Comparison of ENCODE assay signal across 11 cellular contexts in genomic region chr19:17951151-17952040, GRCh38. TPM values are rescaled to one million over a fixed set of nuclear protein-coding genes. Genes with fewer than 3 reads are reported as not detected.
A peak's percentile ranks its signal among the peaks of the same experiment; 100 is the strongest.
DNase-seq lines count a peak whose midpoint lies in the region; ATAC-seq and TF ChIP-seq lines count a peak whose summit lies in the region.
"Had no signal": no experiment of that assay in that cellular context is flagged by ENCODE, and none has a peak within 500 bp of the region (broad histone marks: within the 10 kb centered on the region; RNA-seq: fewer than 3 reads in every experiment).

No MANE protein-coding gene starts in this region.

- H4K20me1 ChIP-seq in H9 (ENCODE audit: control insufficient read depth, insufficient read depth, insufficient read length) (no peaks in the 10 kb centered on the region), neural cell (ENCODE audit: insufficient read depth) (no peaks in the 10 kb centered on the region)

- H3K18ac ChIP-seq in H9 (ENCODE audit: insufficient read length, low read depth, low read length), result peak overlapping the region; percentile 7

- H4K91ac ChIP-seq in H9 (ENCODE audit: insufficient read length, low read depth, low read length), result no peak overlapping the region

- H3K27ac ChIP-seq in H9 (ENCODE audit: insufficient read length, low read depth, low read length) (no peak overlapping the region), neural cell (ENCODE audit: low read length) (peak overlapping the region; percentile 76)
- H3K27ac ChIP-seq: colonic mucosa had no signal

- no peaks in the 10 kb centered on the region for H3K79me1 ChIP-seq in H9 (ENCODE audit: insufficient read depth, low read depth, low read length, poor library complexity, severe bottlenecking)

- no peak overlapping the region for H2BK120ac ChIP-seq in H9 (ENCODE audit: low read depth, low read length, poor library complexity, severe bottlenecking)

- no peak overlapping the region for H4K8ac ChIP-seq in H9 (replicated peaks; ENCODE audit: insufficient read length, low read depth, low read length)

- no peak overlapping the region for H3K9ac ChIP-seq in H9 (ENCODE audit: extremely low read depth, insufficient read length, low read length)
- H3K9ac ChIP-seq in neural cell (ENCODE audit: low read length), result peak overlapping the region; percentile 67

- H3K79me2 ChIP-seq in H9 (ENCODE audit: insufficient read depth, low read length) (no peaks in the 10 kb centered on the region), neural cell (replicated peaks; ENCODE audit: insufficient read depth, low read length) (peaks cover 18% of the 10 kb centered on the region)

- H3K27me3 Mint-ChIP-seq in H9 (ENCODE audit: low read depth) (peaks cover 67% of the 10 kb centered on the region), T-cell (peaks cover 32 to 58% of the 10 kb centered on the region in 2 donors)
- H3K27me3 Mint-ChIP-seq in activated naive CD8-positive, alpha-beta T cell treated with anti-CD3 and anti-CD28 coated beads, Interleukin-2, amount 10 ng/mL, durations not matched to agents 7 days and 5 days, result peaks cover 61% of the 10 kb centered on the region

- H3F3A ChIP-seq in neural cell (ENCODE audit: insufficient read depth, low read length, poor library complexity, severe bottlenecking), result no peaks in the 10 kb centered on the region

- no peaks in the 10 kb centered on the region for H3K9me2 ChIP-seq in neural cell (ENCODE audit: insufficient read depth, low read length)

- POLR2A ChIA-PET in activated naive CD8-positive, alpha-beta T cell treated with anti-CD3 and anti-CD28 coated beads, Interleukin-2, amount 10 ng/mL, durations not matched to agents 7 days and 5 days (lab: Charles Lee), result no interaction called here
- POLR2A ChIA-PET in T-cell (lab: Charles Lee), result interaction anchor here in 1 of 2 donors (0.5 kb wide), 1 partner anchor 126 kb away, joined by 4 read pairs; no protein-coding TSS in a partner anchor

- H3K27me3 ChIP-seq in H9 (ENCODE audit: insufficient read depth, low read length) (peaks cover 27% of the 10 kb centered on the region; the same call in 1 of the 2 replicates), neural cell (ENCODE audit: insufficient read depth, low read depth, low read length) (no peaks in the 10 kb centered on the region)

- no peak overlapping the region for H2BK15ac ChIP-seq in H9 (ENCODE audit: low read depth, low read length)

- peak overlapping the region in 1 of 3 experiments; percentile 28; a peak in 1 of 7 replicates for H3K27ac Mint-ChIP-seq in H9
- no peak overlapping the region for H3K27ac Mint-ChIP-seq in activated naive CD8-positive, alpha-beta T cell treated with anti-CD3 and anti-CD28 coated beads, Interleukin-2, amount 10 ng/mL, durations not matched to agents 7 days and 5 days
- no peak overlapping the region for H3K27ac Mint-ChIP-seq in T-cell

- peaks cover 39% of the 10 kb centered on the region for H3K23me2 ChIP-seq in H9 (ENCODE audit: insufficient read length, low read depth, low read length, poor library complexity, severe bottlenecking)

- peak; percentile 62 for DNase-seq in NCI-H1092 treated with DMSO at 0.1 percent for 48 hours (lab: John Stamatoyannopoulos, UW)
- DNase-seq in NCI-H1092 (lab: John Stamatoyannopoulos, UW), result no peak
- peak; percentile 47 for DNase-seq in H9
- DNase-seq in activated naive CD8-positive, alpha-beta T cell treated with anti-CD3 and anti-CD28 coated beads, Interleukin-2, amount 10 ng/mL, durations not matched to agents 7 days and 5 days, result no peak
- DNase-seq in effector CD4-positive, alpha-beta T cell, result no peak
- DNase-seq in T-cell, result no peak
- DNase-seq in islet precursor cell, result no peak
- DNase-seq: colonic mucosa had no signal

- H3K4me2 ChIP-seq in H9 (ENCODE audit: insufficient read depth, insufficient read length, low read length) (peak overlapping the region; percentile 63), neural cell (ENCODE audit: low read length) (peak overlapping the region; percentile 59)

- WGBS in H9 (ENCODE audit: extremely low coverage, insufficient read length, low lambda C conversion rate), result no CpG with 5 or more reads among the region's 35 CpGs

- peaks cover 1% of the 10 kb centered on the region; the same call in 1 of the 2 replicates for H3K4me1 ChIP-seq in H9 (ENCODE audit: insufficient read depth, low read length)

- H3K9me3 Mint-ChIP-seq in H9, result no peaks in the 10 kb centered on the region; a peak in 1 of 5 replicates
- H3K9me3 Mint-ChIP-seq in activated naive CD8-positive, alpha-beta T cell treated with anti-CD3 and anti-CD28 coated beads, Interleukin-2, amount 10 ng/mL, durations not matched to agents 7 days and 5 days, result no peaks in the 10 kb centered on the region
- no peaks in the 10 kb centered on the region for H3K9me3 Mint-ChIP-seq in T-cell

- peak overlapping the region; percentile 72 for H3K4me3 ChIP-seq in neural cell (ENCODE audit: low read length)
- H3K4me3 ChIP-seq: colonic mucosa had no signal

- no peaks in the 10 kb centered on the region for H3K36me3 ChIP-seq in neural cell (ENCODE audit: insufficient read depth, low read length)
- H3K36me3 ChIP-seq: colonic mucosa had no signal

- peak overlapping the region; percentile 58 for H2BK12ac ChIP-seq in H9 (ENCODE audit: insufficient read length, low read depth, low read length)

- peak overlapping the region; percentile 59 to 84 for H3K4me3 Mint-ChIP-seq in H9
- H3K4me3 Mint-ChIP-seq in activated naive CD8-positive, alpha-beta T cell treated with anti-CD3 and anti-CD28 coated beads, Interleukin-2, amount 10 ng/mL, durations not matched to agents 7 days and 5 days, result peak overlapping the region; percentile 13
- H3K4me3 Mint-ChIP-seq in T-cell, result peak overlapping the region in 1 of 3 donors; percentile 80

- ATAC-seq in activated naive CD8-positive, alpha-beta T cell treated with anti-CD3 and anti-CD28 coated beads, Interleukin-2, amount 10 ng/mL, durations not matched to agents 7 days and 5 days (ENCODE audit: low read depth), result no peak
- ATAC-seq in T-cell (replicated peaks in 1 of 4), result no peak

- H2BK20ac ChIP-seq in H9 (ENCODE audit: low read depth, low read length, poor library complexity, severe bottlenecking), result no peak overlapping the region

- no peak overlapping the region; the same call in 1 of the 2 replicates for H3K14ac ChIP-seq in H9 (ENCODE audit: insufficient read depth, low read length)

- H3K36me3 Mint-ChIP-seq in H9 (ENCODE audit: insufficient read depth in 1 of 3, low read depth in 3 of 3) (no peaks in the 10 kb centered on the region), T-cell (no peaks in the 10 kb centered on the region)
- H3K36me3 Mint-ChIP-seq in activated naive CD8-positive, alpha-beta T cell treated with anti-CD3 and anti-CD28 coated beads, Interleukin-2, amount 10 ng/mL, durations not matched to agents 7 days and 5 days, result no peaks in the 10 kb centered on the region

- TF ChIP-seq EP300 in neural cell (conservative IDR thresholded peaks at IDR 0.05; ENCODE audit: poor library complexity, severe bottlenecking), result no peak

- CTCF ChIA-PET in T-cell (lab: Charles Lee), result interaction anchor here in 1 of 2 donors (0.6 kb wide), 1 partner anchor 12 kb away, joined by 3 read pairs; no protein-coding TSS in a partner anchor

- no peak overlapping the region for H3K4ac ChIP-seq in H9 (ENCODE audit: low read depth, low read length)

- H2AFZ ChIP-seq in H9 (ENCODE audit: low read length) (no peak overlapping the region), neural cell (ENCODE audit: low read depth, low read length) (no peak overlapping the region)

- H3K9me3 ChIP-seq in H9 (ENCODE audit: control insufficient read depth, low read depth, low read length) (no peaks in the 10 kb centered on the region), neural cell (ENCODE audit: low read length) (no peaks in the 10 kb centered on the region)
- H3K9me3 ChIP-seq: colonic mucosa had no signal

- no peak overlapping the region for H3T11ph ChIP-seq in H9 (ENCODE audit: low read length)

- H3K23ac ChIP-seq in H9 (ENCODE audit: insufficient read length, low read depth, low read length), result no peak overlapping the region

- H3K4me1 Mint-ChIP-seq in H9, result peaks cover 34 to 42% of the 10 kb centered on the region in 2 experiments
- peaks cover 27% of the 10 kb centered on the region for H3K4me1 Mint-ChIP-seq in activated naive CD8-positive, alpha-beta T cell treated with anti-CD3 and anti-CD28 coated beads, Interleukin-2, amount 10 ng/mL, durations not matched to agents 7 days and 5 days
- peaks cover 41 to 53% (median 42%) of the 10 kb centered on the region in 3 donors for H3K4me1 Mint-ChIP-seq in T-cell

- no peak for TF ChIP-seq RAD21 in neural cell (conservative IDR thresholded peaks at IDR 0.05)

- H2BK5ac ChIP-seq in H9 (ENCODE audit: insufficient read length, low read length), result no peak overlapping the region

- no peak for TF ChIP-seq CTCF in H9 (conservative IDR thresholded peaks at IDR 0.05)
- no peak for TF ChIP-seq CTCF in neural cell (IDR thresholded peaks at IDR 0.05; ENCODE audit: poor library complexity, severe bottlenecking)

- no peak overlapping the region for H3K56ac ChIP-seq in H9 (ENCODE audit: insufficient read length, low read depth, low read length)

- no peak overlapping the region for H2AK5ac ChIP-seq in H9 (ENCODE audit: insufficient read length, low read length)

- H4K5ac ChIP-seq in H9 (ENCODE audit: insufficient read length, low read depth, low read length), result no peak overlapping the region

RNA-seq across cellular contexts. Expression of gene KCNN1, which starts 15.5 kb away (rescaled TPM):
- 8.4 and 9.2 TPM in 2 replicates for total RNA-seq in H9 (2021)
- not detected for total RNA-seq in activated naive CD8-positive, alpha-beta T cell treated with anti-CD3 and anti-CD28 coated beads, Interleukin-2, amount 10 ng/mL, durations not matched to agents 7 days and 5 days
- polyA plus RNA-seq in neural cell, result 9.9 and 13.8 TPM in 2 replicates
- 17.2 and 18.0 TPM in 2 replicates for polyA minus RNA-seq in neural cell
- total RNA-seq in T-cell, result not detected
- total RNA-seq: A172, colonic mucosa had no signal
- polyA plus RNA-seq: keratinocyte had no signal

RNA-seq across cellular contexts. Expression of gene CCDC124, which starts 18.6 kb away (rescaled TPM):
- 117 and 119 TPM in 2 replicates for total RNA-seq in H9 (2021)
- 10 to 100 TPM; 54.2 to 56.4 TPM for total RNA-seq in activated naive CD8-positive, alpha-beta T cell treated with anti-CD3 and anti-CD28 coated beads, Interleukin-2, amount 10 ng/mL, durations not matched to agents 7 days and 5 days
- polyA plus RNA-seq in neural cell, result 30.4 and 31.0 TPM in 2 replicates
- polyA minus RNA-seq in neural cell, result 20.2 and 22.1 TPM in 2 replicates
- 10 to 100 TPM; 24.8 to 51.1 (median 41.5) TPM for total RNA-seq in T-cell

RNA-seq across cellular contexts. Expression of gene ARRDC2, which starts 56.6 kb away (rescaled TPM):
- 9.5 and 10.5 TPM in 2 replicates for total RNA-seq in H9 (2021)
- 10 to 100 TPM; 66.5 to 71.2 TPM for total RNA-seq in activated naive CD8-positive, alpha-beta T cell treated with anti-CD3 and anti-CD28 coated beads, Interleukin-2, amount 10 ng/mL, durations not matched to agents 7 days and 5 days
- 0.10 and 3.6 TPM in 2 replicates for polyA plus RNA-seq in neural cell
- 0.35 and 0.49 TPM in 2 replicates for polyA minus RNA-seq in neural cell
- 100 to 1,000 TPM; 163 to 195 (median 188) TPM for total RNA-seq in T-cell

Comparison
In these comparisons a context has a peak if more than half of its experiments do, and no peak if none do; other contexts are left out.
1. DNase-seq: peak in NCI-H1092 treated with DMSO at 0.1 percent for 48 hours (single experiment) and H9 (single experiment); none in NCI-H1092 (single experiment), activated naive CD8-positive, alpha-beta T cell treated with anti-CD3 and anti-CD28 coated beads, Interleukin-2, amount 10 ng/mL, durations not matched to agents 7 days and 5 days (single experiment), effector CD4-positive, alpha-beta T cell (single experiment), T-cell (0 of 34) and islet precursor cell (single experiment).